In genomic region chr11:86670179-86670578, GRCh38 we compare ENCODE assay signal across 12 cellular contexts. TPM values are rescaled to one million over a fixed set of nuclear protein-coding genes. Genes with fewer than 3 reads are reported as not detected.
DNase-seq lines count a peak whose midpoint lies in the region; ATAC-seq and TF ChIP-seq lines count a peak whose summit lies in the region.
"Had no signal": no experiment of that assay in that cellular context is flagged by ENCODE, and none has a peak within 500 bp of the region (broad histone marks: within the 10 kb centered on the region; RNA-seq: fewer than 3 reads in every experiment).

No MANE protein-coding gene starts in this region.

- peaks cover 18% of the 10 kb centered on the region for H3K4me1 Mint-ChIP-seq in CD4-positive, alpha-beta T cell (ENCODE audit: low read depth)

- peaks cover 47% of the 10 kb centered on the region for H3K4me1 ChIP-seq in muscle layer of colon (ENCODE audit: insufficient read depth, low read length)

- CTCF ChIA-PET in CD4-positive, alpha-beta T cell (lab: Charles Lee), result interaction anchor here (1.2 kb wide), 1 partner anchor 8 kb away, joined by 3 read pairs; no protein-coding TSS in a partner anchor

- ATAC-seq in CD4-positive, alpha-beta T cell (ENCODE audit: poor library complexity), result no peak
- ATAC-seq in GM19452 (IDR thresholded peaks at IDR 0.05; ENCODE audit: unreplicated experiment), result no peak

- H3K4me3 Mint-ChIP-seq in CD4-positive, alpha-beta T cell, result peak overlapping the region; percentile 84

- no peak overlapping the region for H3K27ac ChIP-seq in CD4-positive, alpha-beta T cell (ENCODE audit: low read depth, low read length)
- H3K27ac ChIP-seq in muscle layer of colon (ENCODE audit: low read depth, low read length), result peak overlapping the region; percentile 94
- H3K27ac ChIP-seq: suprapubic skin had no signal

- H3K9me3 Mint-ChIP-seq in CD4-positive, alpha-beta T cell, result no peaks in the 10 kb centered on the region

- H3K27me3 ChIP-seq in CD4-positive, alpha-beta T cell (ENCODE audit: control insufficient read depth, insufficient read depth, low read length), result no peaks in the 10 kb centered on the region
- no peaks in the 10 kb centered on the region for H3K27me3 ChIP-seq in muscle layer of colon (ENCODE audit: control insufficient read depth in 1 of 2, insufficient read depth in 2 of 2, low read length in 2 of 2)
- H3K27me3 ChIP-seq: suprapubic skin had no signal

- H3K36me3 Mint-ChIP-seq in CD4-positive, alpha-beta T cell (ENCODE audit: low read depth), result no peaks in the 10 kb centered on the region

- H3K4me3 ChIP-seq in muscle layer of colon (ENCODE audit: low read depth in 1 of 2, low read length in 2 of 2), result peak overlapping the region in 1 of 2 donors; percentile 12

- intact Hi-C loops in CD4-positive, alpha-beta T cell (cut with DNase I, micrococcal nuclease), result no loop called here

- POLR2A ChIA-PET in CD4-positive, alpha-beta T cell (lab: Charles Lee), result no interaction called here

- no peak for TF ChIP-seq CTCF in CD4-positive, alpha-beta T cell (IDR thresholded peaks at IDR 0.05)

- H3K27ac Mint-ChIP-seq in CD4-positive, alpha-beta T cell, result no peak overlapping the region

- no peak overlapping the region for H3K9ac ChIP-seq in muscle layer of colon (ENCODE audit: low read length)

- H3K36me3 ChIP-seq in muscle layer of colon (ENCODE audit: insufficient read depth, low read length), result peaks cover 3% of the 10 kb centered on the region
- H3K36me3 ChIP-seq: suprapubic skin had no signal

- DNase-seq in CD4-positive, alpha-beta T cell, result no peak
- peak; percentile 17 for DNase-seq in NCI-H526 treated with DMSO at 0.1 percent for 48 hours (lab: John Stamatoyannopoulos, UW)
- DNase-seq in astrocyte of the hippocampus (ENCODE audit: low read depth, low spot score), result peak; percentile 29
- no peak for DNase-seq in NCI-H2029 treated with DMSO at 0.1 percent for 48 hours (lab: John Stamatoyannopoulos, UW)
- no peak for DNase-seq in COLO829 (ENCODE audit: low spot score)
- DNase-seq in SHP77 treated with DMSO at 0.1 percent for 48 hours (lab: John Stamatoyannopoulos, UW), result no peak
- DNase-seq: activated CD4-positive, alpha-beta T cell treated with anti-CD3 and anti-CD28 coated beads, Interleukin-2, amount 50 U/mL, for 48 hours; amniotic stem cell; midbrain had no signal

- peaks cover 18% of the 10 kb centered on the region for H3K27me3 Mint-ChIP-seq in CD4-positive, alpha-beta T cell

- H3K9me3 ChIP-seq in CD4-positive, alpha-beta T cell (ENCODE audit: control insufficient read depth, low read length), result no peaks in the 10 kb centered on the region
- no peaks in the 10 kb centered on the region for H3K9me3 ChIP-seq in muscle layer of colon (ENCODE audit: low read length)
- H3K9me3 ChIP-seq: suprapubic skin had no signal

RNA-seq across cellular contexts. Expression of gene ME3, which starts 2.2 kb away (rescaled TPM):
- 10 to 100 TPM in 1 of 2 experiments, 1 to 10 TPM in 1; 9.1 to 10.6 TPM for total RNA-seq in CD4-positive, alpha-beta T cell

Comparison
In these comparisons a context has a peak if more than half of its experiments do, and no peak if none do; other contexts are left out.
1. DNase-seq: peak in NCI-H526 treated with DMSO at 0.1 percent for 48 hours (single experiment) and astrocyte of the hippocampus (single experiment); none in CD4-positive, alpha-beta T cell (0 of 10), NCI-H2029 treated with DMSO at 0.1 percent for 48 hours (single experiment), COLO829 (single experiment) and SHP77 treated with DMSO at 0.1 percent for 48 hours (single experiment).